ENCODE assay signal across 2 cellular contexts in the genomic region with DNA sequence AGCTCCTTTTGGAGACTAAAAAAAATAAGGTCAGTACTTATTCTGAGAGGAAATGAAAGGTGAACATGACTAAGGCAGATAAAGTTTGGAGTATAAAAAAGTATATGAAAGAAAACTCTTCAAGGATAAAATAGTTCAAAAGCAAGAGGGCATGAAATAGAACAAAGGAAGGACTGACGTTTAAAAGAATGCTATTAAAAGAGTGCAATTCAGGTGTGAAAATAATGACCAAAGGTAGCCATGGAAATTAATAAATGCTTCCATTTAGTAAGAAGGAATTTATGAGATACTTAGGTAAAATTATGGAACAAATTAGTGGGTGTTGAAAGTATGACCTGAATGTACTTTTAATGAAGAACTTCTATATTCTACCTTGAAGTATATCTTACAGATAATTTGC.
"Had no signal": no experiment of that assay in that cellular context is flagged by ENCODE, and none has a peak within 500 bp of the region (broad histone marks: within the 10 kb centered on the region; RNA-seq: fewer than 3 reads in every experiment).

No MANE protein-coding gene starts in this region.

- DNase-seq: GDM1, GF-D8 had no signal
